ENCODE assay signal across 15 cellular contexts in the genomic region with DNA sequence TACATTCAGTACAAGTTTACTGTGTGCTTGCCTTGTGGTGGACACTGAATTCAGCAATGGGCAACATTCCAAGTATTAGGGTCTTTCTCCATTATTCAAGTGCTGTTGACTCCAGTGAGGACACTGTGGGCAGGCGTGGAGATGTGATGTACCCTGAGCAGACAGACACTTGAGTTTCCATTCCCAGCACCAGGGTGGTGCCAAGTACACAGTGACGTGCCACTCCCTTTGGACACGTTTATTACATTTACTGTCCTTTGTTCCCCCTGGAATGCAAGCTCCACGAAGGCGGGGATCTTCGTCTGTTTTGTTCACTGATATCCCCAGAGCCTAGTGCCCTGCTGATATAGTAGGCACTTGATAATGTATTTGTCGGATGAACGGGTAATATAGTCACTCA.
"Had no signal": no experiment of that assay in that cellular context is flagged by ENCODE, and none has a peak within 500 bp of the region (broad histone marks: within the 10 kb centered on the region; RNA-seq: fewer than 3 reads in every experiment).

No MANE protein-coding gene starts in this region.

- H3K9me3 ChIP-seq: ascending aorta, breast epithelium, gastroesophageal sphincter, upper lobe of left lung had no signal

- H3K4me1 ChIP-seq: ascending aorta, breast epithelium, upper lobe of left lung had no signal

- H3K27ac ChIP-seq: ascending aorta, breast epithelium, dorsolateral prefrontal cortex, gastroesophageal sphincter, upper lobe of left lung had no signal

- H3K9me3 Mint-ChIP-seq: activated naive CD4-positive, alpha-beta T cell treated with anti-CD3 and anti-CD28 coated beads for 36 hours; activated T-helper 17 cell treated with anti-CD3 and anti-CD28 coated beads, Interleukin-2, amount 50 U/mL, for 72 hours; endodermal cell; natural killer cell treated with Interleukin-12 subunit alpha and Interleukin-12 subunit beta and Interleukin-15 and Interleukin-18, amount 100 ng/mL, for 72 hours had no signal

- H3K27ac Mint-ChIP-seq: activated naive CD4-positive, alpha-beta T cell treated with anti-CD3 and anti-CD28 coated beads for 36 hours; activated T-helper 17 cell treated with anti-CD3 and anti-CD28 coated beads, Interleukin-2, amount 50 U/mL, for 72 hours; endodermal cell; natural killer cell treated with Interleukin-12 subunit alpha and Interleukin-12 subunit beta and Interleukin-15 and Interleukin-18, amount 100 ng/mL, for 72 hours had no signal

- ATAC-seq: activated T-helper 17 cell treated with anti-CD3 and anti-CD28 coated beads, Interleukin-2, amount 50 U/mL, for 72 hours; gastroesophageal sphincter; natural killer cell treated with Interleukin-12 subunit alpha and Interleukin-12 subunit beta and Interleukin-15 and Interleukin-18, amount 100 ng/mL, for 72 hours; stimulated activated naive CD8-positive, alpha-beta T cell treated with anti-CD3 and anti-CD28 coated beads, Interleukin-15, Interleukin-2, amounts not matched to agents 100 U/mL and 50 U/mL, for 24 hours had no signal

- H3K4me3 Mint-ChIP-seq: activated naive CD4-positive, alpha-beta T cell treated with anti-CD3 and anti-CD28 coated beads for 36 hours; activated T-helper 17 cell treated with anti-CD3 and anti-CD28 coated beads, Interleukin-2, amount 50 U/mL, for 72 hours; endodermal cell; natural killer cell treated with Interleukin-12 subunit alpha and Interleukin-12 subunit beta and Interleukin-15 and Interleukin-18, amount 100 ng/mL, for 72 hours had no signal

- H3K27me3 ChIP-seq: ascending aorta, breast epithelium, dorsolateral prefrontal cortex, gastroesophageal sphincter, upper lobe of left lung had no signal

- H3K27me3 Mint-ChIP-seq: activated T-helper 17 cell treated with anti-CD3 and anti-CD28 coated beads, Interleukin-2, amount 50 U/mL, for 72 hours had no signal

- H3K36me3 Mint-ChIP-seq: natural killer cell treated with Interleukin-12 subunit alpha and Interleukin-12 subunit beta and Interleukin-15 and Interleukin-18, amount 100 ng/mL, for 72 hours had no signal

- H3K4me1 Mint-ChIP-seq: activated T-helper 17 cell treated with anti-CD3 and anti-CD28 coated beads, Interleukin-2, amount 50 U/mL, for 72 hours had no signal

- H3K4me3 ChIP-seq: ascending aorta, breast epithelium, dorsolateral prefrontal cortex, gastroesophageal sphincter, smooth muscle cell, upper lobe of left lung had no signal

- H3K36me3 ChIP-seq: ascending aorta, breast epithelium, gastroesophageal sphincter, upper lobe of left lung had no signal

- DNase-seq: activated CD4-positive, alpha-beta T cell treated with anti-CD3 and anti-CD28 coated beads, Interleukin-2, amount 50 U/mL, for 4 hours; activated CD4-positive, CD25-positive, alpha-beta regulatory T cell treated with anti-CD3 and anti-CD28 coated beads, Interleukin-2, amount 50 U/mL, for 72 hours; activated naive CD4-positive, alpha-beta T cell treated with anti-CD3 and anti-CD28 coated beads for 36 hours; dorsolateral prefrontal cortex; retina; stimulated activated naive CD8-positive, alpha-beta T cell treated with anti-CD3 and anti-CD28 coated beads, Interleukin-15, Interleukin-2, amounts not matched to agents 100 U/mL and 50 U/mL, for 24 hours; T1000 had no signal
